ENCODE assay signal across 20 cellular contexts in genomic region chrX:68634649-68635227, GRCh38. TPM values are rescaled to one million over a fixed set of nuclear protein-coding genes. Genes with fewer than 3 reads are reported as not detected.
DNase-seq lines count a peak whose midpoint lies in the region; ATAC-seq, FAIRE-seq and TF ChIP-seq lines count a peak whose summit lies in the region.
"Had no signal": no experiment of that assay in that cellular context is flagged by ENCODE, and none has a peak within 500 bp of the region (broad histone marks: within the 10 kb centered on the region; RNA-seq: fewer than 3 reads in every experiment).

No MANE protein-coding gene starts in this region.

- CTCF ChIA-PET in A549 (lab: Yijun Ruan, JAX), result no interaction called here

- peak; percentile 76 for FAIRE-seq in A549 (lab: Jason Lieb, UNC)
- FAIRE-seq in pancreas (lab: Jason Lieb, UNC), result no peak
- FAIRE-seq: D721Med, HTR-8/SVneo had no signal

- intact Hi-C loops in pancreas (cut with DNase I), result no loop called here

- H3K4me2 ChIP-seq in A549, result no peak overlapping the region
- no peak overlapping the region for H3K4me2 ChIP-seq in hepatocyte

- peaks cover 23% of the 10 kb centered on the region for H3K27me3 ChIP-seq in adipocyte (replicated peaks; ENCODE audit: control insufficient read depth, insufficient read depth, low read length)
- no peaks in the 10 kb centered on the region for H3K27me3 ChIP-seq in hepatocyte
- H3K27me3 ChIP-seq in pancreas, result peaks cover 0 to 6% (median 0%) of the 10 kb centered on the region in 4 donors

- no peak for TF ChIP-seq RAD21 in A549 (conservative IDR thresholded peaks at IDR 0.05 in 1 of 2, IDR thresholded peaks at IDR 0.05 in 1 of 2)

- H3K4me1 ChIP-seq in A549 (no peaks in the 10 kb centered on the region), adipocyte (ENCODE audit: control insufficient read depth, insufficient read depth, low read length) (peaks cover 5% of the 10 kb centered on the region), hepatocyte (ENCODE audit: insufficient read depth) (no peaks in the 10 kb centered on the region), pancreas (no peaks in the 10 kb centered on the region)

- no peak overlapping the region for H2AFZ ChIP-seq in hepatocyte

- no peak overlapping the region for H3K27ac ChIP-seq in A549
- H3K27ac ChIP-seq in hepatocyte, result peak overlapping the region; percentile 45
- no peak overlapping the region for H3K27ac ChIP-seq in pancreas
- H3K27ac ChIP-seq: C4-2B, HL-60 had no signal

- POLR2A ChIA-PET in A549 (lab: Yijun Ruan, JAX), result no interaction called here

- H3K9me3 ChIP-seq in A549 (no peaks in the 10 kb centered on the region), adipocyte (ENCODE audit: control insufficient read depth, low read length) (no peaks in the 10 kb centered on the region), hepatocyte (ENCODE audit: low read depth) (no peaks in the 10 kb centered on the region), pancreas (no peaks in the 10 kb centered on the region)

- no peaks in the 10 kb centered on the region for H4K20me1 ChIP-seq in hepatocyte (ENCODE audit: insufficient read depth, poor library complexity, severe bottlenecking)

- ATAC-seq in A549 (no peak), esophagus mucosa (no peak), pancreas (no peak)

- WGBS in A549 (ENCODE audit: missing lambda C conversion rate), result 38% methylated on average over 2 of the region's 2 CpGs
- WGBS in hepatocyte (ENCODE audit: low lambda C conversion rate, missing lambda C conversion rate), result 59% methylated on average over 2 of the region's 2 CpGs
- WGBS in pancreas, 2 donors, result 69 to 89% methylated on average over 2 of the region's 2 CpGs

- H3K9ac ChIP-seq in adipocyte (ENCODE audit: low read length), result no peak overlapping the region

- no peak for TF ChIP-seq POLR2A in A549 (IDR thresholded peaks at IDR 0.05; ENCODE audit: low read length)

- no peaks in the 10 kb centered on the region for H3K79me2 ChIP-seq in hepatocyte

- no peak for TF ChIP-seq CTCF in A549 (IDR thresholded peaks at IDR 0.05)
- no peak for TF ChIP-seq CTCF in hepatocyte (IDR thresholded peaks at IDR 0.05; ENCODE audit: poor library complexity)
- TF ChIP-seq CTCF in pancreas (IDR thresholded peaks at IDR 0.05), result no peak

- no peak for DNase-seq in A549 (ENCODE audit: low read depth in 1 of 2, low spot score in 1 of 2)
- DNase-seq in EL, result peak; percentile 16
- DNase-seq in adipocyte (ENCODE audit: low read depth), result peak; percentile 7
- no peak for DNase-seq in hepatocyte (ENCODE audit: low spot score)
- DNase-seq in NCI-H128 (lab: John Stamatoyannopoulos, UW; ENCODE audit: unreplicated experiment), result no peak
- DNase-seq in pancreas, result no peak
- no peak for DNase-seq in NCI-H187 (lab: John Stamatoyannopoulos, UW)
- DNase-seq: 8988T, H7, NCI-H1105, NCI-H1694, NCI-H2107, NCI-H510A treated with DMSO at 0.1 percent for 48 hours, OCI-M1, Right ventricle myocardium superior had no signal

- H3K4me3 ChIP-seq in A549 (no peak overlapping the region), adipocyte (ENCODE audit: low read length) (no peak overlapping the region), hepatocyte (no peak overlapping the region), pancreas (no peak overlapping the region)

- TF ChIP-seq EP300 in A549 (IDR thresholded peaks at IDR 0.05), result no peak

- H3K36me3 ChIP-seq in adipocyte (ENCODE audit: control insufficient read depth, insufficient read depth, low read length, severe bottlenecking) (no peaks in the 10 kb centered on the region), hepatocyte (replicated peaks; ENCODE audit: insufficient read depth, low read depth) (no peaks in the 10 kb centered on the region), pancreas (no peaks in the 10 kb centered on the region)

- H3K9me2 ChIP-seq in hepatocyte (replicated peaks; ENCODE audit: insufficient read depth), result no peaks in the 10 kb centered on the region

TF ChIP-seq in A549, 52 proteins besides CTCF, POLR2A, EP300 and RAD21:
- TF ChIP-seq CHD2 (IDR thresholded peaks at IDR 0.05; ENCODE audit: low read length, partially characterized antibody) (no peak), CHD4 (IDR thresholded peaks at IDR 0.05; ENCODE audit: borderline replicate concordance) (no peak), NR3C1 (IDR thresholded peaks at IDR 0.05) (no peak), USF2 (IDR thresholded peaks at IDR 0.05) (no peak), KDM5A (IDR thresholded peaks at IDR 0.05) (no peak), HOXA7 (CRISPR knock-in tag; IDR thresholded peaks at IDR 0.05) (no peak), NFE2L2 (conservative IDR thresholded peaks at IDR 0.05; ENCODE audit: low read length) (no peak)
- TF ChIP-seq, protein P1, sequence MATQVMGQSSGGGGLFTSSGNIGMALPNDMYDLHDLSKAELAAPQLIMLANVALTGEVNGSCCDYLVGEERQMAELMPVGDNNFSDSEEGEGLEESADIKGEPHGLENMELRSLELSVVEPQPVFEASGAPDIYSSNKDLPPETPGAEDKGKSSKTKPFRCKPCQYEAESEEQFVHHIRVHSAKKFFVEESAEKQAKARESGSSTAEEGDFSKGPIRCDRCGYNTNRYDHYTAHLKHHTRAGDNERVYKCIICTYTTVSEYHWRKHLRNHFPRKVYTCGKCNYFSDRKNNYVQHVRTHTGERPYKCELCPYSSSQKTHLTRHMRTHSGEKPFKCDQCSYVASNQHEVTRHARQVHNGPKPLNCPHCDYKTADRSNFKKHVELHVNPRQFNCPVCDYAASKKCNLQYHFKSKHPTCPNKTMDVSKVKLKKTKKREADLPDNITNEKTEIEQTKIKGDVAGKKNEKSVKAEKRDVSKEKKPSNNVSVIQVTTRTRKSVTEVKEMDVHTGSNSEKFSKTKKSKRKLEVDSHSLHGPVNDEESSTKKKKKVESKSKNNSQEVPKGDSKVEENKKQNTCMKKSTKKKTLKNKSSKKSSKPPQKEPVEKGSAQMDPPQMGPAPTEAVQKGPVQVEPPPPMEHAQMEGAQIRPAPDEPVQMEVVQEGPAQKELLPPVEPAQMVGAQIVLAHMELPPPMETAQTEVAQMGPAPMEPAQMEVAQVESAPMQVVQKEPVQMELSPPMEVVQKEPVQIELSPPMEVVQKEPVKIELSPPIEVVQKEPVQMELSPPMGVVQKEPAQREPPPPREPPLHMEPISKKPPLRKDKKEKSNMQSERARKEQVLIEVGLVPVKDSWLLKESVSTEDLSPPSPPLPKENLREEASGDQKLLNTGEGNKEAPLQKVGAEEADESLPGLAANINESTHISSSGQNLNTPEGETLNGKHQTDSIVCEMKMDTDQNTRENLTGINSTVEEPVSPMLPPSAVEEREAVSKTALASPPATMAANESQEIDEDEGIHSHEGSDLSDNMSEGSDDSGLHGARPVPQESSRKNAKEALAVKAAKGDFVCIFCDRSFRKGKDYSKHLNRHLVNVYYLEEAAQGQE (IDR thresholded peaks at IDR 0.05), result no peak

RNA-seq across cellular contexts. Expression of gene STARD8, which starts 12.7 kb away (rescaled TPM):
- 1.6 and 1.9 TPM in 2 replicates for polyA plus RNA-seq in A549 (2011; rRNA removed)
- polyA plus RNA-seq in A549 (2012; cell fraction: cytosol; rRNA removed), result 0.91 and 1.4 TPM in 2 replicates
- 2.6 and 3.2 TPM in 2 replicates for polyA plus RNA-seq in A549 (2012; cell fraction: nucleus; rRNA removed)
- 1.2 to 1.7 TPM (median 1.5 TPM) in 3 replicates for polyA plus RNA-seq in A549 (2017; fragmentation: RNase III; extraction: RNeasy Plus Mini Kit Qiagen cat#74134 plus additional on column Dnase treatment)
- 2.7 and 4.4 TPM in 2 replicates for polyA minus RNA-seq in A549 (2011; rRNA and poly(A)+ RNA removed)
- 3.2 and 3.3 TPM in 2 replicates for total RNA-seq in hepatocyte
- polyA plus RNA-seq in hepatocyte, result 1.1 and 2.8 TPM in 2 replicates
- total RNA-seq in esophagus mucosa, result 0.96 TPM
- 1 to 10 TPM; 2.3 to 3.7 (median 2.7) TPM for total RNA-seq in pancreas
- 1 to 10 TPM; 2.9 to 3.0 TPM for polyA plus RNA-seq in pancreas

Comparison
In these comparisons a context has a peak if more than half of its experiments do, and no peak if none do; other contexts are left out.
1. DNase-seq: peak in EL (single experiment) and adipocyte (single experiment); none in A549 (0 of 2), hepatocyte (single experiment), NCI-H128 (single experiment), pancreas (0 of 6) and NCI-H187 (0 of 2).